In the genomic region with DNA sequence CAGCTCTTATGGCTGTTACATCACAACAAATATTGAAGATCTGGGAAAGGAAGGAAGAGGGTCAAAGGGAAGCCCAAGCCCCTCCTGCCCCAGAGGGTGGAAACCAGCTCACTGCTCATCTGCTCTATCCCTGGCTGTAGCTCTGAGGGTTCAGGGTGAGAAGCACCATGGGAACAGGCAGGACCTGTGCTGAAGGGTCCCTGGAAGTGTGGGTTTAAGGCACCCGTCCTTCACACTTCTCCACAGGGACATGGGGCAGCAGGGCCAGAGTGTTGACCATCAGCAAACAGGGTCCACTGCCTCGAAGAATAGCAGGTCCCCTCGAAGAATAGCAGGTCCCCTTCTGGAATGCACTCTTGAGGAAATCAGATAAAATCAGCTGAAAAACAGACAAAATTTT, we compare ENCODE assay signal across 11 cellular contexts.
"Had no signal": no experiment of that assay in that cellular context is flagged by ENCODE, and none has a peak within 500 bp of the region (broad histone marks: within the 10 kb centered on the region; RNA-seq: fewer than 3 reads in every experiment).

No MANE protein-coding gene starts in this region.

- H3K27ac ChIP-seq: body of pancreas, left lung, right atrium auricular region had no signal

- H3K4me3 Mint-ChIP-seq: activated CD8-positive, alpha-beta T cell treated with anti-CD3 and anti-CD28 coated beads for 36 hours; activated T-cell treated with anti-CD3 and anti-CD28 coated beads, Interleukin-2, amount 50 U/mL, for 72 hours; memory B cell; T-helper 1 cell treated with Interleukin-12 subunit alpha and Interleukin-12 subunit beta and Interleukin-4 antibody, amounts not matched to agents 30 μg/mL and 1 μg/mL, for 36 hours; WTC11 had no signal

- H3K27ac Mint-ChIP-seq: activated CD8-positive, alpha-beta T cell treated with anti-CD3 and anti-CD28 coated beads for 36 hours; activated naive CD4-positive, alpha-beta T cell treated with anti-CD3 and anti-CD28 coated beads, Interleukin-2, amount 50 U/mL, for 72 hours; activated T-cell treated with anti-CD3 and anti-CD28 coated beads, Interleukin-2, amount 50 U/mL, for 72 hours; T-helper 1 cell treated with Interleukin-12 subunit alpha and Interleukin-12 subunit beta and Interleukin-4 antibody, amounts not matched to agents 30 μg/mL and 1 μg/mL, for 36 hours; WTC11 had no signal

- H3K4me3 ChIP-seq: body of pancreas, left lung, right atrium auricular region had no signal

- H3K9me3 ChIP-seq: body of pancreas, left lung, right atrium auricular region had no signal

- H3K27me3 ChIP-seq: body of pancreas, right atrium auricular region had no signal

- DNase-seq: activated gamma-delta T cell, foreskin fibroblast had no signal

- H3K9me3 Mint-ChIP-seq: activated CD8-positive, alpha-beta T cell treated with anti-CD3 and anti-CD28 coated beads for 36 hours; activated naive CD4-positive, alpha-beta T cell treated with anti-CD3 and anti-CD28 coated beads, Interleukin-2, amount 50 U/mL, for 72 hours; activated T-cell treated with anti-CD3 and anti-CD28 coated beads, Interleukin-2, amount 50 U/mL, for 72 hours; memory B cell; T-helper 1 cell treated with Interleukin-12 subunit alpha and Interleukin-12 subunit beta and Interleukin-4 antibody, amounts not matched to agents 30 μg/mL and 1 μg/mL, for 36 hours; WTC11 had no signal

- H3K36me3 ChIP-seq: left lung, right atrium auricular region had no signal

- H3K36me3 Mint-ChIP-seq: activated naive CD4-positive, alpha-beta T cell treated with anti-CD3 and anti-CD28 coated beads, Interleukin-2, amount 50 U/mL, for 72 hours; memory B cell had no signal

- H3K4me1 ChIP-seq: body of pancreas had no signal
